27 cellular contexts compared by ENCODE assay signal in the genomic region with DNA sequence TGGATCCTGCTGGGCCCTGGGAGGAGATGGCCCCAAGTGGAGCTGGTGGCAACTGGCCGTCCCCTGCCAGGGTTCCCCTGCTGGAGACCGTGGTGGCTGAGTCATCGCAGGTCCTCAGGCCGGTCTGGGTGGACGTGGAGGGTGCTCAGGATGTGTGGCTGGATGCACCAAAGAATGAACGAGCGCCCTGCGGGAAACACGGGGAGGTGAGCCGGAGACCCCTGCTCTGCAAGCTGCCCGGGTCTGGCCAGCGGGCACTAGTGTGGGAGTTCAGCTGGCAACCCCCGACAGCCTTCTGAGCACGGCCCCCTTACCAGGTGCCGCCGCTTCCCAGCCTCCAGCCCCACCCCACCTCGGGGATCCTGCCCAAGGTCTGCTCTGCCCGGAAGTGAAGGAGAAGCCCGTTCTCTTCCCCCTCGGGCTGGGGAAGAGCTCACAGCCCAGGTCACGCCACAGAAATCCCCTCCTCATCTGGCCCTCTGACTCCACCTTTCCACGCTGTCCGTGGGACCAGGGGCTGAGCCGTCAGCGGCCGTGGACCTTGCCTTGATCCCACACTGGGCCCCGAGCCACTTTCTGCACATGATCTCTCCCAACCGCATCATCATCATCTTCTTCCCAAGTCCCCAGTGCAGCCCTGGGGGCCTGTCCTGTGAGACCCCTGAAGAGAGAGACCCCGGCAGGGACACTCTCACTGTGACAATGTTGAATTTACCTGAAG.
DNase-seq lines count a peak whose midpoint lies in the region; ATAC-seq, FAIRE-seq and TF ChIP-seq lines count a peak whose summit lies in the region.
"Had no signal": no experiment of that assay in that cellular context is flagged by ENCODE, and none has a peak within 500 bp of the region (broad histone marks: within the 10 kb centered on the region; RNA-seq: fewer than 3 reads in every experiment).

No MANE protein-coding gene starts in this region.

- peak overlapping the region; percentile 76 for H3K18ac ChIP-seq in neuronal stem cell (ENCODE audit: low read length)

- H3K9me3 ChIP-seq in kidney (ENCODE audit: control insufficient read depth in 1 of 2, low read length in 2 of 2) (no peaks in the 10 kb centered on the region), neuronal stem cell (replicated peaks in 1 of 2; ENCODE audit: control insufficient read depth in 2 of 2, insufficient read depth in 1 of 2, low read depth in 1 of 2, low read length in 2 of 2) (no peaks in the 10 kb centered on the region)
- H3K9me3 ChIP-seq: BLaER1, MG63 had no signal

- H2BK12ac ChIP-seq in neuronal stem cell (ENCODE audit: low read length), result peak overlapping the region; percentile 84

- DNase-seq in Right ventricle myocardium inferior (ENCODE audit: missing footprints) (peak; percentile 55), cardiac septum (ENCODE audit: low spot score) (no peak), WTC11 (ENCODE audit: low spot score) (no peak), kidney (peak; percentile 61), neuronal stem cell (ENCODE audit: low spot score) (no peak), foreskin melanocyte (no peak), SKM-1 treated with dmso at 0.1 percent for 144 hours (lab: John Stamatoyannopoulos, UW; ENCODE audit: unreplicated experiment) (no peak)
- DNase-seq: 8988T; CD4-positive, alpha-beta T cell; DMS53; GM23248; H9; HFFc6; IMR-90; KG1; MG63; NCI-H1105 treated with DMSO at 0.1 percent for 48 hours; NCI-H146; NCI-H1930; NCI-H446; NCI-H524 treated with DMSO at 0.1 percent for 48 hours; NCI-H774; SHP77 had no signal

- H3K4me1 ChIP-seq in kidney (ENCODE audit: control insufficient read depth in 1 of 2, insufficient read depth in 1 of 2, low read depth in 1 of 2, low read length in 2 of 2) (no peaks in the 10 kb centered on the region), neuronal stem cell (ENCODE audit: control insufficient read depth in 2 of 2, insufficient read depth in 1 of 2, low read depth in 1 of 2, low read length in 2 of 2) (peaks cover 0 to 6% of the 10 kb centered on the region in 2 donors)

- TF ChIP-seq CTCF in WTC11 (IDR thresholded peaks at IDR 0.05), result no peak
- no peak for TF ChIP-seq CTCF in kidney (IDR thresholded peaks at IDR 0.05; ENCODE audit: borderline replicate concordance, extremely low read depth, insufficient read depth)

- H2BK5ac ChIP-seq in neuronal stem cell (ENCODE audit: low read length), result no peak overlapping the region

- peaks cover 11% of the 10 kb centered on the region for H3K9me3 Mint-ChIP-seq in WTC11
- H3K9me3 Mint-ChIP-seq: CD4-positive, alpha-beta T cell had no signal

- H3K27ac ChIP-seq in kidney (ENCODE audit: low read depth in 2 of 2, low read length in 2 of 2) (no peak overlapping the region), neuronal stem cell (replicated peaks; ENCODE audit: low read length) (no peak overlapping the region)
- H3K27ac ChIP-seq: BLaER1, GM23248 had no signal

- no peak overlapping the region for H4K91ac ChIP-seq in neuronal stem cell (ENCODE audit: low read depth, low read length, poor library complexity)

- no peak overlapping the region for H3K4ac ChIP-seq in neuronal stem cell (ENCODE audit: low read length)

- no CpG with 5 or more reads among the region's 29 CpGs for WGBS in neuronal stem cell (ENCODE audit: extremely low coverage in 2 of 2, insufficient read length in 2 of 2, insufficient replicate concordance in 1 of 2), 2 donors

- H3K4me3 Mint-ChIP-seq in WTC11, result no peak overlapping the region
- H3K4me3 Mint-ChIP-seq: CD4-positive, alpha-beta T cell; H9; HFFc6 had no signal

- H3K79me1 ChIP-seq in neuronal stem cell (ENCODE audit: low read depth, low read length), result no peaks in the 10 kb centered on the region

- no peak overlapping the region for H3K9ac ChIP-seq in kidney (ENCODE audit: low read length in 2 of 2)
- H3K9ac ChIP-seq in neuronal stem cell (ENCODE audit: low read depth, low read length, poor library complexity), result no peak overlapping the region
- H3K9ac ChIP-seq: BLaER1, GM23248 had no signal

- H3K36me3 Mint-ChIP-seq in WTC11, result peaks cover 11% of the 10 kb centered on the region

- peaks cover 0 to 9% (median 0%) of the 10 kb centered on the region in 3 experiments for H3K27me3 ChIP-seq in neuronal stem cell (ENCODE audit: control insufficient read depth in 3 of 3, insufficient read depth in 3 of 3, low read depth in 1 of 3, low read length in 3 of 3)
- H3K27me3 ChIP-seq: BLaER1, MG63 had no signal

- no peak overlapping the region for H3K4me3 ChIP-seq in kidney (ENCODE audit: low read length in 2 of 2)
- no peak overlapping the region for H3K4me3 ChIP-seq in neuronal stem cell (ENCODE audit: low read length in 2 of 2)
- H3K4me3 ChIP-seq: BLaER1, GM23248, MG63 had no signal

- POLR2A ChIA-PET in WTC11 (lab: Charles Lee), result no interaction called here

- H3K4me2 ChIP-seq in neuronal stem cell (ENCODE audit: insufficient read depth, low read length, poor library complexity, severe bottlenecking), result no peak overlapping the region

- H3K36me3 ChIP-seq in kidney (ENCODE audit: control insufficient read depth in 1 of 2, insufficient read depth in 2 of 2, low read length in 2 of 2) (no peaks in the 10 kb centered on the region), neuronal stem cell (replicated peaks in 1 of 2; ENCODE audit: control insufficient read depth in 2 of 2, insufficient read depth in 2 of 2, low read length in 2 of 2) (no peaks in the 10 kb centered on the region)
- H3K36me3 ChIP-seq: BLaER1, MG63 had no signal

- H3K27ac Mint-ChIP-seq in WTC11, result peak overlapping the region; percentile 42; the same call in 1 of the 2 replicates
- H3K27ac Mint-ChIP-seq: CD4-positive, alpha-beta T cell; HFFc6 had no signal

- no peak for FAIRE-seq in kidney (lab: Jason Lieb, UNC)
- FAIRE-seq: D721Med, GM18507 had no signal

- no peaks in the 10 kb centered on the region for H3K4me1 Mint-ChIP-seq in WTC11

- H2BK15ac ChIP-seq in neuronal stem cell (ENCODE audit: low read length), result peak overlapping the region; percentile 26

- intact Hi-C loops in Right ventricle myocardium inferior (cut with DNase I) (no loop called here), cardiac septum (cut with DNase I) (no loop called here), kidney (cut with DNase I) (no loop called here)

- no peak overlapping the region for H3K23ac ChIP-seq in neuronal stem cell (ENCODE audit: low read depth, low read length, poor library complexity)

- H3K27me3 Mint-ChIP-seq in WTC11 (ENCODE audit: low read depth), result peaks cover 4% of the 10 kb centered on the region; the same call in 1 of the 2 replicates
- H3K27me3 Mint-ChIP-seq: CD4-positive, alpha-beta T cell had no signal

- ATAC-seq in Right ventricle myocardium inferior (no peak), WTC11 (no peak), HG03159 (IDR thresholded peaks at IDR 0.05; ENCODE audit: unreplicated experiment) (no peak)

- H4K8ac ChIP-seq in neuronal stem cell (ENCODE audit: low read depth, low read length), result no peak overlapping the region

- H2BK120ac ChIP-seq in neuronal stem cell (ENCODE audit: low read depth, low read length), result no peak overlapping the region

- H2AFZ ChIP-seq in neuronal stem cell (ENCODE audit: low read length), result no peak overlapping the region
- H2AFZ ChIP-seq: GM23248 had no signal

- H3K14ac ChIP-seq in neuronal stem cell (ENCODE audit: low read length), result no peak overlapping the region

- CTCF ChIA-PET in WTC11 (lab: Charles Lee), result interaction anchor here (1.0 kb wide), 1 partner anchor 206 kb away, joined by 3 read pairs; no protein-coding TSS in a partner anchor

- H2AK5ac ChIP-seq in neuronal stem cell (ENCODE audit: low read depth, low read length), result peak overlapping the region; percentile 75

TF ChIP-seq in WTC11, 78 proteins besides CTCF, POLR2A, EP300 and RAD21:
- no peak for TF ChIP-seq TP53 (CRISPR knock-in tag; IDR thresholded peaks at IDR 0.05)
- no peak for TF ChIP-seq CBFB (CRISPR knock-in tag; IDR thresholded peaks at IDR 0.05; ENCODE audit: low read depth)
- TF ChIP-seq ERG (CRISPR knock-in tag; IDR thresholded peaks at IDR 0.05), result no peak
- no peak for TF ChIP-seq ZNF138 (CRISPR knock-in tag; conservative IDR thresholded peaks at IDR 0.05)
- no peak for TF ChIP-seq JAZF1 (CRISPR knock-in tag; IDR thresholded peaks at IDR 0.05)
- no peak for TF ChIP-seq CDX4 (CRISPR knock-in tag; IDR thresholded peaks at IDR 0.05; ENCODE audit: borderline replicate concordance)
- TF ChIP-seq ZSCAN18 (CRISPR knock-in tag; IDR thresholded peaks at IDR 0.05), result no peak
- TF ChIP-seq ZBTB21 (CRISPR knock-in tag; IDR thresholded peaks at IDR 0.05; ENCODE audit: borderline replicate concordance), result no peak

Comparison
In these comparisons a context has a peak if more than half of its experiments do, and no peak if none do; other contexts are left out.
1. DNase-seq: peak in Right ventricle myocardium inferior (single experiment) and kidney (single experiment); none in cardiac septum (single experiment), WTC11 (single experiment), neuronal stem cell (single experiment), foreskin melanocyte (single experiment) and SKM-1 treated with dmso at 0.1 percent for 144 hours (single experiment).